8 cellular contexts compared by ENCODE assay signal in the genomic region with DNA sequence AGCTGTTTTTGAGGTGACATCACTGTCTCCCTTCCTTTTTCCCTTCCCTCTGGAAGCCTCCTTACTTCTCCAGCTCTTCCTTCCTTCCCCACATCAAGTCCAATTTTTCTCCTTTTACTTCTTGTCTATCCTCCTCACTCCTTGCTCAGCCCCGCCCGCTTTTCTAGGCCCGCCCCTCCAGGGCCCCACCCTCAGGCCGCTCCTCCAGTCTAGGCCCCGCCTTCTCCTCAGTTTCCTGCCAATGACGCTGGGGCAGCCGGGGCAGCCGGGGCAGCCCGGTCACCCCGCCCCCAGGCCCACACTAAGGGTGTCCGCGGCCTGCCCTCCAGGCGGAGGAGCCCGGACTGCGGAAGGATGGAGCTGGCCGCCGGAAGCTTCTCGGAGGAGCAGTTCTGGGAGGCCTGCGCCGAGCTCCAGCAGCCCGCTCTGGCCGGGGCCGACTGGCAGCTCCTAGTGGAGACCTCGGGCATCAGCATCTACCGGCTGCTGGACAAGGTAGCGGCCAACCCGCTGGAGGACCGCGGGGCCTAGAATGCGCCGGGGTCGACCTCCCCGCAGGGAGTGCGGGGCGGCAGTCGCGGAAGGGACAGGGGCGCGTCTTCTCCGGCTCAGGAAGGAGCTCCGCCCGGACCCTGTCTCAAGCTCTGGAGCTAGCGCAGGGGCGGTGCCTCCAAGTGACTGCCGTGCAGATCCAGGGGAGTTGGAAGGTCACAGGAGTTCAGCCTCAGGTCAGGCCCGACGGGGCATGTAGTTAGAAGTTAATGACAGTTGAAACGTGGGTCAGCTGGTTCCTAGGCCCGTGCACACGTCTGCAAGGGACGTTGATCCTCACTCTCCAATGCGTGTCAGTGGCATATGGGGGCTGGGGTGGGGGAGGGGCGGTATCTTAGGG. TPM values are rescaled to one million over a fixed set of nuclear protein-coding genes. Genes with fewer than 3 reads are reported as not detected.
DNase-seq lines count a peak whose midpoint lies in the region; ATAC-seq, FAIRE-seq and TF ChIP-seq lines count a peak whose summit lies in the region.

A gene (plus strand): TSS at position 302 of the 892 bp plus-strand sequence. CDS start 53 bp downstream, at position 355.

- DNase-seq in 8988T (peak; percentile 49), NCI-H226 (peak; percentile 93), chondrocyte (ENCODE audit: low spot score) (peak; percentile 97), kidney (peak; percentile 98)
- peak; percentile 94 for DNase-seq in activated CD4-positive, CD25-positive, alpha-beta regulatory T cell treated with anti-CD3 and anti-CD28 coated beads, Interleukin-2, amount 50 U/mL, for 72 hours
- peak; percentile 94 for DNase-seq in stimulated activated CD4-positive, alpha-beta T cell treated with anti-CD3 and anti-CD28 coated beads, Interleukin-15, amount 100 ng/mL, for 24 hours

- ATAC-seq in GM18508 (IDR thresholded peaks at IDR 0.05; ENCODE audit: insufficient read depth, unreplicated experiment) (peak; percentile 92), HG03025 (IDR thresholded peaks at IDR 0.05; ENCODE audit: low FRiP score, unreplicated experiment) (peak; percentile 99)

- peak within 1 kb of the TSS; percentile 84 for H3K27ac Mint-ChIP-seq in chondrocyte (ENCODE audit: unreplicated experiment)

- peak within 1 kb of the TSS; percentile 79 to 85 for H3K27ac ChIP-seq in kidney (ENCODE audit: low read depth in 2 of 2, low read length in 2 of 2)

- intact Hi-C loops in kidney (cut with DNase I) = no loop called here

- H3K4me3 Mint-ChIP-seq in chondrocyte (ENCODE audit: unreplicated experiment) = peak within 1 kb of the TSS; percentile 85

- peak within 1 kb of the TSS; percentile 45 to 52 for H3K9ac ChIP-seq in kidney (ENCODE audit: low read length in 2 of 2)

- no peaks in the 10 kb centered on the region for H3K27me3 Mint-ChIP-seq in chondrocyte (ENCODE audit: low read depth)

- peaks cover 1% of the 10 kb centered on the region for H3K36me3 Mint-ChIP-seq in chondrocyte (ENCODE audit: low read depth)

- H3K9me3 ChIP-seq in kidney (ENCODE audit: control insufficient read depth in 1 of 2, low read length in 2 of 2) = no peaks in the 10 kb centered on the region

- H3K4me1 ChIP-seq in kidney (ENCODE audit: control insufficient read depth in 1 of 2, insufficient read depth in 1 of 2, low read depth in 1 of 2, low read length in 2 of 2) = peaks cover 4 to 6% of the 10 kb centered on the region in 2 donors

- H3K4me1 Mint-ChIP-seq in chondrocyte (ENCODE audit: low read depth) = peaks cover 20% of the 10 kb centered on the region

- peak within 1 kb of the TSS; percentile 75 to 76 for H3K4me3 ChIP-seq in kidney (ENCODE audit: low read length in 2 of 2)

- H3K9me3 Mint-ChIP-seq in chondrocyte (ENCODE audit: low read depth) = no peaks in the 10 kb centered on the region

- peak; percentile 80 for TF ChIP-seq CTCF in chondrocyte (IDR thresholded peaks at IDR 0.05)
- TF ChIP-seq CTCF in kidney (IDR thresholded peaks at IDR 0.05; ENCODE audit: borderline replicate concordance, extremely low read depth, insufficient read depth) = no peak

- peak; percentile 29 for FAIRE-seq in kidney (lab: Jason Lieb, UNC)

- no peaks in the 10 kb centered on the region for H3K36me3 ChIP-seq in kidney (ENCODE audit: control insufficient read depth in 1 of 2, insufficient read depth in 2 of 2, low read length in 2 of 2)

RNA-seq across cellular contexts. Expression of the gene that starts here (rescaled TPM):
- total RNA-seq in chondrocyte = 6.6 to 8.8 TPM (median 8.2 TPM) in 3 replicates
- total RNA-seq in kidney = 18.7 TPM
- polyA plus RNA-seq in kidney (ENCODE audit: insufficient read depth, low read depth, low replicate concordance) = 39.2 TPM

Comparison
In these comparisons a context has a peak if more than half of its experiments do, and no peak if none do; other contexts are left out.
1. Peak in every context shown above with its lines: DNase-seq, ATAC-seq, H3K4me3 ChIP-seq and H3K27ac ChIP-seq.